9 cellular contexts compared by ENCODE assay signal in the genomic region with DNA sequence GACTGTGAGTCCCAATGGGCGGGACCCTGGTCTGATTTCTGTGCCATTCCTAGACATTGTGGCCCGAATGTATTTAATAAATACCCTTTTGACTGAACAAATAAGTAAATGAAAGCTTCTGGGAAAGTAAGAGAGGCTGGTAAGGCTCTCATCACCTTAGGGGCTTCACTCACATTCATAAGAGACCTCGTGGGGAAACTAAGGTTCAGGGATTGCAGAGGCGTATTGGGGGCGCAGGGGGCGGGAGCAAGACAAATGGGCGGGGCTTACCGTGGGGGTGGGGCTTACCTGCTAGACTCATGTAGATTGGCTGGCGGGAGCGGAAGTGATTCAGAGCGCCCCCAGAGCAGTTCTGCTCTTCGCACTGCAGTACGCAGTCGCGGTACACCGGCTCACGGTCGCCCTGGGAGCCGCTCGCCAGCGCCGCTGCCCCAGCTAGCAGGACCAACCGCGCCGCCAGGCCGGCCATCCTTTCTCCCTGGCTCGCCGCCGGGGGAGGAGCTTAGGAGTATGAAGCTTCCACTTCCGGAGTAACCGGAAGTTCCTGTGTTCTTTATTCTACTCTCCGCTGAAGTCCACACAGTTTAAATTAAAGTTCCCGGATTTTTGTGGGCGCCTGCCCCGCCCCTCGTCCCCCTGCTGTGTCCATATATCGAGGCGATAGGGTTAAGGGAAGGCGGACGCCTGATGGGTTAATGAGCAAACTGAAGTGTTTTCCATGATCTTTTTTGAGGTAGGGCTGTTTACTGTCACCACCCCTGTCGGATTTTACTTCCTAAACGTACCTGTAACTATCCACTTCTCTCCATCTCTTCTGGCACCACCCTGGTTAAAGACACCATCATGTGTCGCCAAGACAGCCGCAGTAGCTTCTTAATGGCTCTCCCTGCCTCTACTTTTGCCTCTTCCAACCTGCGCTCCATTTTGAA. TPM values are rescaled to one million over a fixed set of nuclear protein-coding genes. Genes with fewer than 3 reads are reported as not detected.
A peak's percentile ranks its signal among the peaks of the same experiment; 100 is the strongest.
DNase-seq lines count a peak whose midpoint lies in the region; ATAC-seq, FAIRE-seq and TF ChIP-seq lines count a peak whose summit lies in the region.
"Had no signal": no experiment of that assay in that cellular context is flagged by ENCODE, and none has a peak within 500 bp of the region (broad histone marks: within the 10 kb centered on the region; RNA-seq: fewer than 3 reads in every experiment).

A gene with protein sequence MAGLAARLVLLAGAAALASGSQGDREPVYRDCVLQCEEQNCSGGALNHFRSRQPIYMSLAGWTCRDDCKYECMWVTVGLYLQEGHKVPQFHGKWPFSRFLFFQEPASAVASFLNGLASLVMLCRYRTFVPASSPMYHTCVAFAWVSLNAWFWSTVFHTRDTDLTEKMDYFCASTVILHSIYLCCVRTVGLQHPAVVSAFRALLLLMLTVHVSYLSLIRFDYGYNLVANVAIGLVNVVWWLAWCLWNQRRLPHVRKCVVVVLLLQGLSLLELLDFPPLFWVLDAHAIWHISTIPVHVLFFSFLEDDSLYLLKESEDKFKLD (minus strand): TSS at position 512 of the 929 bp plus-strand sequence. CDS start 43 bp downstream, at position 469.

- peak; percentile 87 for DNase-seq in AG10803 (ENCODE audit: low read depth)
- peak; percentile 94 for DNase-seq in NCI-H226
- peak; percentile 61 for DNase-seq in activated CD4-positive, CD25-positive, alpha-beta regulatory T cell treated with anti-CD3 and anti-CD28 coated beads, Interleukin-2, amount 50 U/mL, for 16 hours (ENCODE audit: low read depth, low spot score)
- peak; percentile 71 to 72 for DNase-seq in central memory CD8-positive, alpha-beta T cell (ENCODE audit: low spot score in 2 of 2)
- peak; percentile 53 for DNase-seq in keratinocyte (ENCODE audit: low read depth, low spot score)
- peak; percentile 79 to 81 (median 79) for DNase-seq in stimulated activated CD4-positive, alpha-beta T cell treated with anti-CD3 and anti-CD28 coated beads, Interleukin-12 subunit alpha, Interleukin-12 subunit beta, amount 100 ng/mL, for 48 hours (ENCODE audit: low read depth in 2 of 3, low spot score in 1 of 3)

- no peaks in the 10 kb centered on the region for H3K9me1 ChIP-seq in keratinocyte (ENCODE audit: control insufficient read depth, extremely low read depth, insufficient read depth, low read length)

- peak within 1 kb of the TSS; percentile 95 for H3K4me3 Mint-ChIP-seq in central memory CD8-positive, alpha-beta T cell

- no peaks in the 10 kb centered on the region for H3K27me3 Mint-ChIP-seq in central memory CD8-positive, alpha-beta T cell

- no peaks in the 10 kb centered on the region for H3K9me3 ChIP-seq in keratinocyte (ENCODE audit: control insufficient read depth, low read depth, low read length)

- H3K9ac ChIP-seq in keratinocyte (ENCODE audit: control insufficient read depth, extremely low read depth, insufficient read depth, low read length), result peak within 1 kb of the TSS; percentile 76

- ATAC-seq in GM19023 (IDR thresholded peaks at IDR 0.05; ENCODE audit: unreplicated experiment) (peak; percentile 85), HG03196 (IDR thresholded peaks at IDR 0.05; ENCODE audit: unreplicated experiment) (peak; percentile 83)
- ATAC-seq in central memory CD8-positive, alpha-beta T cell (replicated peaks; ENCODE audit: extremely low read depth, poor library complexity, severe bottlenecking), result peak; percentile 91

- H3K27me3 ChIP-seq in keratinocyte (ENCODE audit: control insufficient read depth, extremely low read depth, insufficient read depth, low read length), result no peaks in the 10 kb centered on the region

- H3K27ac Mint-ChIP-seq in central memory CD8-positive, alpha-beta T cell (ENCODE audit: low read depth), result peak within 1 kb of the TSS; percentile 99

- H2AFZ ChIP-seq in keratinocyte (ENCODE audit: control insufficient read depth, low read length), result peak within 1 kb of the TSS; percentile 69

- peaks cover 9% of the 10 kb centered on the region for H3K36me3 Mint-ChIP-seq in central memory CD8-positive, alpha-beta T cell (ENCODE audit: insufficient read depth)

- H3K4me1 ChIP-seq in keratinocyte (ENCODE audit: control insufficient read depth, extremely low read depth, insufficient read depth, low read length), result peaks cover 14% of the 10 kb centered on the region

- peaks cover 8% of the 10 kb centered on the region for H3K9me3 Mint-ChIP-seq in central memory CD8-positive, alpha-beta T cell

- H3K4me3 ChIP-seq in AG10803 (ENCODE audit: low read length), result peak within 1 kb of the TSS; percentile 85
- peak within 1 kb of the TSS; percentile 47 to 84 (median 73) for H3K4me3 ChIP-seq in keratinocyte (ENCODE audit: control insufficient read depth in 2 of 3, extremely low read depth in 1 of 3, insufficient read depth in 2 of 3, low read depth in 1 of 3, low read length in 3 of 3)

- no peaks in the 10 kb centered on the region for H3K79me2 ChIP-seq in keratinocyte (ENCODE audit: control insufficient read depth, insufficient read depth, low read length)

- H3K4me1 Mint-ChIP-seq in central memory CD8-positive, alpha-beta T cell, result peaks cover 35% of the 10 kb centered on the region

- H3K4me2 ChIP-seq in keratinocyte (ENCODE audit: control insufficient read depth, extremely low read depth, insufficient read depth, low read depth, low read length), result peak within 1 kb of the TSS; percentile 97

- no peak for FAIRE-seq in keratinocyte (lab: Jason Lieb, UNC)
- FAIRE-seq: endometrium had no signal

- H4K20me1 ChIP-seq in keratinocyte (ENCODE audit: control insufficient read depth, extremely low read depth, insufficient read depth, low read length), result no peaks in the 10 kb centered on the region

- peak within 1 kb of the TSS; percentile 57 for H3K27ac ChIP-seq in keratinocyte (ENCODE audit: control insufficient read depth, insufficient read depth, low read length)

- TF ChIP-seq CTCF in AG10803 (conservative IDR thresholded peaks at IDR 0.05; ENCODE audit: low read length) (no peak), keratinocyte (optimal IDR thresholded peaks at IDR 0.05 in 1 of 3, IDR thresholded peaks at IDR 0.05 in 1 of 3, conservative IDR thresholded peaks at IDR 0.05 in 1 of 3; ENCODE audit: extremely low read depth in 1 of 3, insufficient read depth in 2 of 3, low read length in 3 of 3) (peak in 1 of 3 experiments; percentile 32)

- H3K36me3 ChIP-seq in keratinocyte (ENCODE audit: control insufficient read depth in 2 of 2, extremely low read depth in 1 of 2, insufficient read depth in 2 of 2, low read length in 2 of 2), result no peaks in the 10 kb centered on the region

- dilution Hi-C loops in keratinocyte (cut with MboI; ENCODE audit: extremely low pct_ligation_motif_present, low sequenced_read_pairs), result no loop called here

RNA-seq across cellular contexts. Expression of the gene that starts here (rescaled TPM):
- polyA plus RNA-seq in keratinocyte, result 4.8 to 10.8 TPM (median 5.6 TPM) in 3 replicates
- 1.8 TPM for polyA plus RNA-seq in keratinocyte (2011; ENCODE audit: low read depth)
- 3.5 and 4.9 TPM in 2 replicates for polyA plus RNA-seq in keratinocyte (2011; cell fraction: cytosol; rRNA removed)
- polyA plus RNA-seq in keratinocyte (2011; cell fraction: nucleus; rRNA removed), result 21.6 and 27.4 TPM in 2 replicates
- polyA plus RNA-seq in keratinocyte (2012; ENCODE audit: low replicate concordance), result 5.2 and 11.7 TPM in 2 replicates
- polyA minus RNA-seq in keratinocyte, result 10.4 to 23.9 TPM (median 16.9 TPM) in 3 replicates
- 9.6 TPM for polyA minus RNA-seq in keratinocyte (2011; cell fraction: cytosol; rRNA and poly(A)+ RNA removed)
- polyA minus RNA-seq in keratinocyte (2011; cell fraction: nucleus; rRNA and poly(A)+ RNA removed), result 9.9 and 11.1 TPM in 2 replicates

Comparison
In these comparisons a context has a peak if more than half of its experiments do, and no peak if none do; other contexts are left out.
1. Peak in every context shown above with its lines: DNase-seq, ATAC-seq, H3K4me3 ChIP-seq and H3K27ac ChIP-seq.